In the genomic region with DNA sequence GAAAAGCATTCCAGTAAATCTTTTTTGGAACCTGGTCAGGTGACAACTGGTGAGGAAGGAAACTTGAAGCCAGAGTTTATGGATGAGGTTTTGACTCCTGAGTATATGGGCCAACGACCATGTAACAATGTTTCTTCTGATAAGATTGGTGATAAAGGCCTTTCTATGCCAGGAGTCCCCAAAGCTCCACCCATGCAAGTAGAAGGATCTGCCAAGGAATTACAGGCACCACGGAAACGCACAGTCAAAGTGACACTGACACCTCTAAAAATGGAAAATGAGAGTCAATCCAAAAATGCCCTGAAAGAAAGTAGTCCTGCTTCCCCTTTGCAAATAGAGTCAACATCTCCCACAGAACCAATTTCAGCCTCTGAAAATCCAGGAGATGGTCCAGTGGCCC, we compare ENCODE assay signal across 22 cellular contexts. TPM values are rescaled to one million over a fixed set of nuclear protein-coding genes. Genes with fewer than 3 reads are reported as not detected.
DNase-seq lines count a peak whose midpoint lies in the region; ATAC-seq and TF ChIP-seq lines count a peak whose summit lies in the region.
"Had no signal": no experiment of that assay in that cellular context is flagged by ENCODE, and none has a peak within 500 bp of the region (broad histone marks: within the 10 kb centered on the region; RNA-seq: fewer than 3 reads in every experiment).

No MANE protein-coding gene starts in this region.

- CTCF ChIA-PET in activated CD8-positive, alpha-beta T cell treated with anti-CD3 and anti-CD28 coated beads for 36 hours (lab: Charles Lee), result no interaction called here
- CTCF ChIA-PET in activated CD8-positive, alpha-beta T cell treated with anti-CD3 and anti-CD28 coated beads, Interleukin-2, amount 10 ng/mL, durations not matched to agents 7 days and 5 days (lab: Charles Lee), result interaction anchor here (1.0 kb wide), 1 partner anchor 15 kb away, joined by 3 read pairs; no protein-coding TSS in a partner anchor
- CTCF ChIA-PET in naive thymus-derived CD4-positive, alpha-beta T cell (lab: Charles Lee), result no interaction called here
- CTCF ChIA-PET in CD8-positive, alpha-beta memory T cell (lab: Charles Lee), result no interaction called here

- H3K27ac Mint-ChIP-seq in activated CD8-positive, alpha-beta T cell treated with anti-CD3 and anti-CD28 coated beads for 36 hours, result peak overlapping the region; percentile 63
- no peak overlapping the region for H3K27ac Mint-ChIP-seq in activated CD8-positive, alpha-beta T cell treated with anti-CD3 and anti-CD28 coated beads, Interleukin-2, amount 10 ng/mL, durations not matched to agents 7 days and 5 days
- H3K27ac Mint-ChIP-seq in activated naive CD8-positive, alpha-beta T cell, result peak overlapping the region; percentile 24
- peak overlapping the region in 5 of 9 donors; percentile 1 to 10 (median 8) for H3K27ac Mint-ChIP-seq in naive thymus-derived CD4-positive, alpha-beta T cell
- peak overlapping the region in 4 of 8 donors; percentile 4 to 69 (median 42) for H3K27ac Mint-ChIP-seq in CD8-positive, alpha-beta memory T cell

- H3K9me3 Mint-ChIP-seq in activated CD8-positive, alpha-beta T cell treated with anti-CD3 and anti-CD28 coated beads for 36 hours, result no peaks in the 10 kb centered on the region
- no peaks in the 10 kb centered on the region for H3K9me3 Mint-ChIP-seq in activated CD8-positive, alpha-beta T cell treated with anti-CD3 and anti-CD28 coated beads, Interleukin-2, amount 10 ng/mL, durations not matched to agents 7 days and 5 days (ENCODE audit: insufficient read depth)
- no peaks in the 10 kb centered on the region for H3K9me3 Mint-ChIP-seq in activated naive CD8-positive, alpha-beta T cell (ENCODE audit: low read depth)
- H3K9me3 Mint-ChIP-seq in naive thymus-derived CD4-positive, alpha-beta T cell, result no peaks in the 10 kb centered on the region
- H3K9me3 Mint-ChIP-seq in CD8-positive, alpha-beta memory T cell, result no peaks in the 10 kb centered on the region
- H3K9me3 Mint-ChIP-seq: CD4-positive, CD25-positive, alpha-beta regulatory T cell; HFFc6 had no signal

- POLR2A ChIA-PET in activated CD8-positive, alpha-beta T cell treated with anti-CD3 and anti-CD28 coated beads for 36 hours (lab: Charles Lee), result no interaction called here
- POLR2A ChIA-PET in activated CD8-positive, alpha-beta T cell treated with anti-CD3 and anti-CD28 coated beads, Interleukin-2, amount 10 ng/mL, durations not matched to agents 7 days and 5 days (lab: Charles Lee), result no interaction called here
- POLR2A ChIA-PET in naive thymus-derived CD4-positive, alpha-beta T cell (lab: Charles Lee), result no interaction called here
- POLR2A ChIA-PET in CD8-positive, alpha-beta memory T cell (lab: Charles Lee), result no interaction called here

- H3K36me3 Mint-ChIP-seq in activated CD8-positive, alpha-beta T cell treated with anti-CD3 and anti-CD28 coated beads for 36 hours (ENCODE audit: low read depth), result peaks cover 62% of the 10 kb centered on the region
- peaks cover 81% of the 10 kb centered on the region for H3K36me3 Mint-ChIP-seq in activated CD8-positive, alpha-beta T cell treated with anti-CD3 and anti-CD28 coated beads, Interleukin-2, amount 10 ng/mL, durations not matched to agents 7 days and 5 days (ENCODE audit: low read depth)
- peaks cover 16% of the 10 kb centered on the region for H3K36me3 Mint-ChIP-seq in activated naive CD8-positive, alpha-beta T cell
- H3K36me3 Mint-ChIP-seq in naive thymus-derived CD4-positive, alpha-beta T cell, result peaks cover 18 to 76% (median 44%) of the 10 kb centered on the region in 5 donors
- H3K36me3 Mint-ChIP-seq in CD8-positive, alpha-beta memory T cell, result peaks cover 4 to 98% (median 41%) of the 10 kb centered on the region in 3 donors

- intact Hi-C loops in activated CD8-positive, alpha-beta T cell treated with anti-CD3 and anti-CD28 coated beads for 36 hours (cut with micrococcal nuclease), result no loop called here
- intact Hi-C loops in heart right ventricle (cut with DNase I) (loop anchor here in 3 of 10 donors (5.0 to 10.0 kb wide), 3 partner anchors 54 to 308 kb away; no protein-coding TSS in a partner anchor), Right ventricle myocardium inferior (cut with DNase I) (no loop called here)
- intact Hi-C loops in naive thymus-derived CD4-positive, alpha-beta T cell (cut with micrococcal nuclease), result no loop called here

- DNase-seq in activated CD8-positive, alpha-beta T cell treated with anti-CD3 and anti-CD28 coated beads for 36 hours, result no peak
- DNase-seq in activated CD8-positive, alpha-beta T cell treated with anti-CD3 and anti-CD28 coated beads, Interleukin-2, amount 10 ng/mL, durations not matched to agents 7 days and 5 days, result no peak
- DNase-seq in heart right ventricle (no peak), Right ventricle myocardium inferior (ENCODE audit: missing footprints) (no peak)
- DNase-seq in naive thymus-derived CD4-positive, alpha-beta T cell, result no peak
- no peak for DNase-seq in CD8-positive, alpha-beta memory T cell
- DNase-seq: BE2C; CD4-positive, CD25-positive, alpha-beta regulatory T cell; DMS153; GDM1; HFFc6; KG1; NCI-H1105 treated with DMSO at 0.1 percent for 48 hours; NCI-H1694 treated with DMSO at 0.1 percent for 48 hours; NCI-H510A; NCI-H748 treated with DMSO at 0.1 percent for 48 hours; NK-92 treated with Interleukin-12 subunit alpha and Interleukin-12 subunit beta, amount 100 ng/mL, for 24 hours; OCI-M1; RPMI8226 had no signal

- peaks cover 8 to 100% (median 85%) of the 10 kb centered on the region in 9 donors for H3K36me3 ChIP-seq in heart right ventricle
- peaks cover 36 to 94% (median 57%) of the 10 kb centered on the region in 3 experiments for H3K36me3 ChIP-seq in naive thymus-derived CD4-positive, alpha-beta T cell (ENCODE audit: control insufficient read depth in 2 of 3, insufficient read depth in 3 of 3, low read length in 3 of 3)
- peaks cover 87% of the 10 kb centered on the region for H3K36me3 ChIP-seq in CD8-positive, alpha-beta memory T cell (ENCODE audit: insufficient read depth, low read length)

- no peaks in the 10 kb centered on the region for H3K27me3 ChIP-seq in heart right ventricle
- no peaks in the 10 kb centered on the region for H3K27me3 ChIP-seq in naive thymus-derived CD4-positive, alpha-beta T cell (ENCODE audit: control insufficient read depth in 2 of 2, insufficient read depth in 2 of 2, low read length in 2 of 2)
- no peaks in the 10 kb centered on the region for H3K27me3 ChIP-seq in CD8-positive, alpha-beta memory T cell (ENCODE audit: insufficient read depth, low read length, poor library complexity, severe bottlenecking)
- H3K27me3 ChIP-seq: BE2C had no signal

- TF ChIP-seq CTCF in activated CD8-positive, alpha-beta T cell treated with anti-CD3 and anti-CD28 coated beads for 36 hours (IDR thresholded peaks at IDR 0.05), result no peak
- TF ChIP-seq CTCF in heart right ventricle (IDR thresholded peaks at IDR 0.05), result no peak

- no peak overlapping the region for H3K4me3 ChIP-seq in heart right ventricle
- no peak overlapping the region for H3K4me3 ChIP-seq in naive thymus-derived CD4-positive, alpha-beta T cell (ENCODE audit: low read length)
- H3K4me3 ChIP-seq in CD8-positive, alpha-beta memory T cell (ENCODE audit: low read length), result no peak overlapping the region

- ATAC-seq in activated CD8-positive, alpha-beta T cell treated with anti-CD3 and anti-CD28 coated beads for 36 hours, result no peak
- no peak for ATAC-seq in activated CD8-positive, alpha-beta T cell treated with anti-CD3 and anti-CD28 coated beads, Interleukin-2, amount 10 ng/mL, durations not matched to agents 7 days and 5 days
- ATAC-seq in heart right ventricle (peak in 6 of 8 donors; percentile 16 to 65 (median 40)), Right ventricle myocardium inferior (no peak), HG02884 (IDR thresholded peaks at IDR 0.05; ENCODE audit: unreplicated experiment) (no peak)
- ATAC-seq in naive thymus-derived CD4-positive, alpha-beta T cell, result no peak
- ATAC-seq: HepG2 had no signal

- 25 to 41% methylated on average over 3 of the region's 3 CpGs for WGBS in heart right ventricle, 2 donors

- no peak overlapping the region for H3K4me3 Mint-ChIP-seq in activated CD8-positive, alpha-beta T cell treated with anti-CD3 and anti-CD28 coated beads for 36 hours
- no peak overlapping the region for H3K4me3 Mint-ChIP-seq in activated CD8-positive, alpha-beta T cell treated with anti-CD3 and anti-CD28 coated beads, Interleukin-2, amount 10 ng/mL, durations not matched to agents 7 days and 5 days
- no peak overlapping the region for H3K4me3 Mint-ChIP-seq in activated naive CD8-positive, alpha-beta T cell
- no peak overlapping the region for H3K4me3 Mint-ChIP-seq in naive thymus-derived CD4-positive, alpha-beta T cell
- no peak overlapping the region for H3K4me3 Mint-ChIP-seq in CD8-positive, alpha-beta memory T cell
- H3K4me3 Mint-ChIP-seq: CD4-positive, CD25-positive, alpha-beta regulatory T cell; HFFc6 had no signal

- H3K27me3 Mint-ChIP-seq in activated CD8-positive, alpha-beta T cell treated with anti-CD3 and anti-CD28 coated beads for 36 hours, result no peaks in the 10 kb centered on the region
- no peaks in the 10 kb centered on the region for H3K27me3 Mint-ChIP-seq in activated CD8-positive, alpha-beta T cell treated with anti-CD3 and anti-CD28 coated beads, Interleukin-2, amount 10 ng/mL, durations not matched to agents 7 days and 5 days (ENCODE audit: low read depth)
- H3K27me3 Mint-ChIP-seq in activated naive CD8-positive, alpha-beta T cell, result no peaks in the 10 kb centered on the region
- no peaks in the 10 kb centered on the region for H3K27me3 Mint-ChIP-seq in naive thymus-derived CD4-positive, alpha-beta T cell
- no peaks in the 10 kb centered on the region for H3K27me3 Mint-ChIP-seq in CD8-positive, alpha-beta memory T cell
- H3K27me3 Mint-ChIP-seq: CD4-positive, CD25-positive, alpha-beta regulatory T cell had no signal

- peaks cover 0 to 6% (median 0%) of the 10 kb centered on the region in 9 donors for H3K4me1 ChIP-seq in heart right ventricle
- H3K4me1 ChIP-seq in naive thymus-derived CD4-positive, alpha-beta T cell (ENCODE audit: control insufficient read depth in 2 of 2, insufficient read depth in 2 of 2, low read length in 2 of 2), result no peaks in the 10 kb centered on the region
- H3K4me1 ChIP-seq in CD8-positive, alpha-beta memory T cell (ENCODE audit: insufficient read depth, low read length), result no peaks in the 10 kb centered on the region
- H3K4me1 ChIP-seq: BE2C had no signal

- H3K27ac ChIP-seq in heart right ventricle, result peak overlapping the region in 4 of 10 donors; percentile 19 to 45 (median 28)
- no peak overlapping the region for H3K27ac ChIP-seq in naive thymus-derived CD4-positive, alpha-beta T cell (ENCODE audit: low read depth, low read length)
- no peak overlapping the region for H3K27ac ChIP-seq in CD8-positive, alpha-beta memory T cell (ENCODE audit: low read depth, low read length)

- H3K4me1 Mint-ChIP-seq in activated CD8-positive, alpha-beta T cell treated with anti-CD3 and anti-CD28 coated beads for 36 hours (ENCODE audit: low read depth), result no peaks in the 10 kb centered on the region
- H3K4me1 Mint-ChIP-seq in activated CD8-positive, alpha-beta T cell treated with anti-CD3 and anti-CD28 coated beads, Interleukin-2, amount 10 ng/mL, durations not matched to agents 7 days and 5 days (ENCODE audit: low read depth), result no peaks in the 10 kb centered on the region
- peaks cover 2% of the 10 kb centered on the region for H3K4me1 Mint-ChIP-seq in activated naive CD8-positive, alpha-beta T cell (ENCODE audit: low read depth)
- peaks cover 0 to 12% (median 2%) of the 10 kb centered on the region in 7 donors for H3K4me1 Mint-ChIP-seq in naive thymus-derived CD4-positive, alpha-beta T cell
- peaks cover 0 to 4% (median 1%) of the 10 kb centered on the region in 3 donors for H3K4me1 Mint-ChIP-seq in CD8-positive, alpha-beta memory T cell

- H3K9me3 ChIP-seq in heart right ventricle, result no peaks in the 10 kb centered on the region
- H3K9me3 ChIP-seq in naive thymus-derived CD4-positive, alpha-beta T cell (ENCODE audit: control insufficient read depth in 2 of 3, low read length in 3 of 3), result no peaks in the 10 kb centered on the region
- no peaks in the 10 kb centered on the region for H3K9me3 ChIP-seq in CD8-positive, alpha-beta memory T cell (ENCODE audit: low read length)
- H3K9me3 ChIP-seq: BE2C had no signal

RNA-seq across cellular contexts. Expression of a gene that starts 24.1 kb away (rescaled TPM):
- total RNA-seq in activated CD8-positive, alpha-beta T cell treated with anti-CD3 and anti-CD28 coated beads for 36 hours, result under 1 TPM; 0.36 to 0.43 TPM
- under 1 TPM; 0.37 to 0.99 TPM for total RNA-seq in activated CD8-positive, alpha-beta T cell treated with anti-CD3 and anti-CD28 coated beads, Interleukin-2, amount 10 ng/mL, durations not matched to agents 7 days and 5 days
- total RNA-seq in heart right ventricle, result 1 to 10 TPM in 1 of 10 donors, under 1 TPM in 6, not detected in 3; 0.28 to 1.8 (median 0.49) TPM
- polyA plus RNA-seq in heart right ventricle, result under 1 TPM in 1 of 2 donors, not detected in 1; 0.16 TPM
- 0.92 TPM for total RNA-seq in Right ventricle myocardium inferior
- total RNA-seq in naive thymus-derived CD4-positive, alpha-beta T cell, result 1 to 10 TPM in 3 of 5 experiments, under 1 TPM in 2; 0.34 to 2.7 (median 1.1) TPM
- polyA plus RNA-seq in naive thymus-derived CD4-positive, alpha-beta T cell, result 1 to 10 TPM in 1 of 2 donors, under 1 TPM in 1; 0.29 to 1.2 TPM
- under 1 TPM; 0.44 to 0.59 TPM for total RNA-seq in CD8-positive, alpha-beta memory T cell
- polyA plus RNA-seq in CD8-positive, alpha-beta memory T cell, result not detected
- total RNA-seq: CD4-positive, CD25-positive, alpha-beta regulatory T cell had no signal

RNA-seq across cellular contexts. Expression of a gene that starts 27.8 kb away (rescaled TPM):
- 10 to 100 TPM in 1 of 2 experiments, 1 to 10 TPM in 1; 9.8 to 15.0 TPM for total RNA-seq in activated CD8-positive, alpha-beta T cell treated with anti-CD3 and anti-CD28 coated beads for 36 hours
- 1 to 10 TPM; 6.1 to 8.9 TPM for total RNA-seq in activated CD8-positive, alpha-beta T cell treated with anti-CD3 and anti-CD28 coated beads, Interleukin-2, amount 10 ng/mL, durations not matched to agents 7 days and 5 days
- total RNA-seq in heart right ventricle (10 to 100 TPM; 10.2 to 16.2 (median 11.5) TPM), Right ventricle myocardium inferior (10.8 TPM)
- 1 to 10 TPM; 3.9 to 9.3 TPM for polyA plus RNA-seq in heart right ventricle
- total RNA-seq in naive thymus-derived CD4-positive, alpha-beta T cell, result 10 to 100 TPM; 12.1 to 32.8 (median 27.6) TPM
- 10 to 100 TPM; 24.0 to 30.9 TPM for polyA plus RNA-seq in naive thymus-derived CD4-positive, alpha-beta T cell
- 1 to 10 TPM; 7.0 to 8.3 TPM for total RNA-seq in CD8-positive, alpha-beta memory T cell
- 12.1 TPM for polyA plus RNA-seq in CD8-positive, alpha-beta memory T cell

Comparison
In these comparisons a context has a peak if more than half of its experiments do, and no peak if none do; other contexts are left out.
1. ATAC-seq: peak in heart right ventricle (6 of 8); none in activated CD8-positive, alpha-beta T cell treated with anti-CD3 and anti-CD28 coated beads for 36 hours (single experiment), activated CD8-positive, alpha-beta T cell treated with anti-CD3 and anti-CD28 coated beads, Interleukin-2, amount 10 ng/mL, durations not matched to agents 7 days and 5 days (single experiment), Right ventricle myocardium inferior (single experiment), naive thymus-derived CD4-positive, alpha-beta T cell (single experiment) and HG02884 (single experiment).